In the genomic region with DNA sequence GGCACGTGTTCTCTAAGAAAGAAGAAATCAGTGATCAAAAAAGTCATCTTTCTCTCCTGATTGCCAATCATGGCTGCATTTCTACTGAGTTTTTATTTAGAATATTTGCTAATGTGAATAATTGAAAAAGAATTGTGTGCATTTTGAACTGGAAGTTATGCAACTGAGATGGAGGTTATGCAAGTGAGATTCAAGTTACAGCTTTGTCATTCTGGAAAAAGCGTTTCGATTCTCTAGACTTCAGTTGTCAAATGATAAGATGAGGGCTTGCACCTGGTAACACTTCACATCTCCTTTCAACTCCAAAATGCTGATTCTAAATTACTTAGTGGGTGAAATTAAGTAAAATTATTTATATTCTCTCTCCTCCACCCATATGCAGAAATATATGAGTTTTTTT, we compare ENCODE assay signal across 32 cellular contexts. TPM values are rescaled to one million over a fixed set of nuclear protein-coding genes. Genes with fewer than 3 reads are reported as not detected.
DNase-seq lines count a peak whose midpoint lies in the region; ATAC-seq and TF ChIP-seq lines count a peak whose summit lies in the region.
"Had no signal": no experiment of that assay in that cellular context is flagged by ENCODE, and none has a peak within 500 bp of the region (broad histone marks: within the 10 kb centered on the region; RNA-seq: fewer than 3 reads in every experiment).

No MANE protein-coding gene starts in this region.

- TF ChIP-seq CTCF in AG09319 (IDR thresholded peaks at IDR 0.05; ENCODE audit: low read depth, low read length) (no peak), IMR-90 (conservative IDR thresholded peaks at IDR 0.05; ENCODE audit: low read depth, low read length) (no peak), left lung (IDR thresholded peaks at IDR 0.05) (no peak)

- peak overlapping the region in 1 of 2 experiments; percentile 77; a peak in 1 of 4 replicates for H4K8ac ChIP-seq in IMR-90 (ENCODE audit: low read depth in 2 of 2, low read length in 2 of 2)

- H3K27me3 ChIP-seq in IMR-90 (ENCODE audit: control insufficient read depth, insufficient read depth, low read length) = no peaks in the 10 kb centered on the region
- no peaks in the 10 kb centered on the region for H3K27me3 ChIP-seq in left lung
- H3K27me3 ChIP-seq: BLaER1, heart right ventricle, SJSA1, spleen, uterus had no signal

- no peak overlapping the region for H3K56ac ChIP-seq in IMR-90 (ENCODE audit: extremely low read depth, insufficient read depth, low read length)

- H3K4me3 ChIP-seq in IMR-90 (ENCODE audit: insufficient read depth, low read depth, low read length) (no peak overlapping the region), left lung (no peak overlapping the region)
- H3K4me3 ChIP-seq: BLaER1, HAP-1, heart right ventricle, SJSA1, spleen, thoracic aorta, uterus had no signal

- no peak overlapping the region for H2BK120ac ChIP-seq in IMR-90 (ENCODE audit: low read depth, low read length)

- no peak overlapping the region for H2AK5ac ChIP-seq in IMR-90 (ENCODE audit: low read depth, low read length)

- H2BK5ac ChIP-seq in IMR-90 (ENCODE audit: low read depth, low read length, poor library complexity, severe bottlenecking) = peak overlapping the region; percentile 87

- no peaks in the 10 kb centered on the region for H3K79me1 ChIP-seq in IMR-90 (ENCODE audit: low read depth in 1 of 2, low read length in 2 of 2)

- dilution Hi-C loops in IMR-90 (cut with HindIII; ENCODE audit: low sequenced_read_pairs, unreplicated experiment) = no loop called here

- H2AFZ ChIP-seq in IMR-90 (replicated peaks; ENCODE audit: low read length, poor library complexity) = no peak overlapping the region

- no peak overlapping the region for H3K14ac ChIP-seq in IMR-90 (replicated peaks; ENCODE audit: low read depth, low read length)

- H2BK20ac ChIP-seq in IMR-90 (ENCODE audit: low read depth, low read length) = no peak overlapping the region

- no peaks in the 10 kb centered on the region for H3K9me3 ChIP-seq in IMR-90 (ENCODE audit: control insufficient read depth, insufficient read depth, low read length)
- no peaks in the 10 kb centered on the region for H3K9me3 ChIP-seq in left lung
- H3K9me3 ChIP-seq: BLaER1, HAP-1, heart right ventricle, SJSA1, spleen, thoracic aorta, uterus had no signal

- no CpG with 5 or more reads among the region's 3 CpGs for WGBS in IMR-90 (ENCODE audit: extremely low coverage in 2 of 2, insufficient read length in 1 of 2), 2 experiments

- H3K27ac ChIP-seq in IMR-90 (ENCODE audit: insufficient read depth, low read length) (no peak overlapping the region), left lung (no peak overlapping the region)
- H3K27ac ChIP-seq: BLaER1, SJSA1, spleen, thoracic aorta, uterus, VCaP had no signal

- CTCF ChIA-PET in IMR-90 (lab: Yijun Ruan, JAX) = interaction anchor here (0.6 kb wide), 1 partner anchor 100 kb away, joined by 3 read pairs; no protein-coding TSS in a partner anchor

- ATAC-seq in IMR-90 (ENCODE audit: low read depth) (peak; percentile 51), left lung (peak; percentile 59)
- ATAC-seq: activated CD4-positive, alpha-beta T cell treated with anti-CD3 and anti-CD28 coated beads for 36 hours had no signal

- in situ Hi-C loops in IMR-90 (cut with MboI; ENCODE audit: low sequenced_read_pairs) = no loop called here

- peak overlapping the region; percentile 69; the same call in 1 of the 2 replicates for H3K4me2 ChIP-seq in IMR-90 (ENCODE audit: low read depth, low read length)
- H3K4me2 ChIP-seq: BLaER1 had no signal

- intact Hi-C loops in IMR-90 (cut with micrococcal nuclease) = no loop called here
- intact Hi-C loops in left lung (cut with DNase I) = no loop called here

- no peak for TF ChIP-seq RAD21 in IMR-90 (IDR thresholded peaks at IDR 0.05; ENCODE audit: low read length)

- H4K5ac ChIP-seq in IMR-90 (ENCODE audit: low read depth, low read length) = peak overlapping the region; percentile 93; the same call in 1 of the 2 replicates

- no peak overlapping the region for H4K91ac ChIP-seq in IMR-90 (ENCODE audit: insufficient read depth, low read depth, low read length)

- DNase-seq in AG09319 (ENCODE audit: extremely low read depth, low read depth) (peak; percentile 19), IMR-90 (peak; percentile 82), fibroblast of gingiva (ENCODE audit: low read depth) (peak; percentile 65), left lung (no peak), SIG-M5 (lab: John Stamatoyannopoulos, UW) (no peak), NCI-H446 (lab: John Stamatoyannopoulos, UW) (no peak), NCI-H1417 (lab: John Stamatoyannopoulos, UW) (no peak), occipital lobe (lab: John Stamatoyannopoulos, UW) (no peak)
- DNase-seq: activated CD4-positive, alpha-beta T cell treated with anti-CD3 and anti-CD28 coated beads for 36 hours; activated CD8-positive, alpha-beta memory T cell treated with anti-CD3 and anti-CD28 coated beads for 24 hours; activated naive CD4-positive, alpha-beta T cell treated with anti-CD3 and anti-CD28 coated beads, Interleukin-2, amount 50 U/mL, for 16 hours; activated T-cell treated with anti-CD3 and anti-CD28 coated beads for 4 hours; amniotic stem cell; foreskin melanocyte; heart right ventricle; NCI-H146; NCI-H2107; NCI-H748 treated with DMSO at 0.1 percent for 48 hours; nephron progenitor cell; posterior cingulate gyrus; right cardiac atrium; spleen; stimulated activated CD4-positive, alpha-beta T cell treated with anti-CD3 and anti-CD28 coated beads, Interleukin-2, amount 100 ng/mL, for 24 hours; T-helper 9 cell; uterus had no signal

- no TSS peak for BruUV-seq in IMR-90 (replicated peaks; lab: Mats Ljungman, UMichigan)

- POLR2A ChIA-PET in IMR-90 (lab: Charles Lee; ENCODE audit: unreplicated experiment) = no interaction called here

- H3K4me1 ChIP-seq in IMR-90 (ENCODE audit: control insufficient read depth, insufficient read depth, low read length) = peaks cover 8% of the 10 kb centered on the region; the same call in 1 of the 2 replicates
- H3K4me1 ChIP-seq in left lung = no peaks in the 10 kb centered on the region
- H3K4me1 ChIP-seq: HAP-1, uterus had no signal

- H2AK9ac ChIP-seq in IMR-90 (replicated peaks; ENCODE audit: low read depth, low read length, poor library complexity) = no peak overlapping the region

- no peak for TF ChIP-seq POLR2A in IMR-90 (IDR thresholded peaks at IDR 0.05; ENCODE audit: low read depth, low read length)

- H2BK15ac ChIP-seq in IMR-90 (ENCODE audit: low read depth, low read length) = no peak overlapping the region

- no peak overlapping the region for H3K4ac ChIP-seq in IMR-90 (ENCODE audit: low read depth, low read length)

- no peaks in the 10 kb centered on the region for H3K36me3 ChIP-seq in IMR-90 (ENCODE audit: control insufficient read depth, insufficient read depth, low read length)
- no peaks in the 10 kb centered on the region for H3K36me3 ChIP-seq in left lung
- H3K36me3 ChIP-seq: BLaER1, HAP-1, SJSA1, spleen, thoracic aorta, uterus had no signal

- no peaks in the 10 kb centered on the region for H4K20me1 ChIP-seq in IMR-90 (ENCODE audit: insufficient read depth, low read length)
- H4K20me1 ChIP-seq: BLaER1 had no signal

- H3K9me1 ChIP-seq in IMR-90 (ENCODE audit: insufficient read depth, low read length) = no peaks in the 10 kb centered on the region

- no peak overlapping the region for H3K23ac ChIP-seq in IMR-90 (ENCODE audit: low read depth, low read length)

- H3K9ac ChIP-seq in IMR-90 (ENCODE audit: low read depth, low read length) = no peak overlapping the region
- H3K9ac ChIP-seq: BLaER1 had no signal

- H3K18ac ChIP-seq in IMR-90 (ENCODE audit: low read depth, low read length) = peak overlapping the region; percentile 99

TF ChIP-seq in IMR-90, 13 proteins besides CTCF, POLR2A, EP300 and RAD21:
- TF ChIP-seq RCOR1 (IDR thresholded peaks at IDR 0.05; ENCODE audit: insufficient replicate concordance, low read length) (no peak), RFX5 (IDR thresholded peaks at IDR 0.05; ENCODE audit: low read depth, low read length) (peak; percentile 33; the same call in 1 of the 2 replicates), MAZ (IDR thresholded peaks at IDR 0.05; ENCODE audit: borderline replicate concordance, low read depth, low read length) (no peak), CEBPB (IDR thresholded peaks at IDR 0.05; ENCODE audit: low read depth, low read length) (peak; percentile 96), ELK1 (IDR thresholded peaks at IDR 0.05; ENCODE audit: borderline replicate concordance, low read depth, low read length) (no peak)
TF ChIP-seq in IMR-90: peak in this region for 2.

RNA-seq across cellular contexts. Expression of gene C6, which starts 36.4 kb away (rescaled TPM):
- total RNA-seq in IMR-90 (2012; rRNA removed) (under 0.01 and 0.18 TPM in 2 replicates), left lung (1 to 10 TPM in 1 of 2 donors, under 1 TPM in 1; 0.79 to 6.1 TPM), occipital lobe (not detected)
- 0.05 and 0.09 TPM in 2 replicates for polyA plus RNA-seq in IMR-90 (2012; rRNA removed)
- 0.05 and 0.08 TPM in 2 replicates for polyA plus RNA-seq in IMR-90 (2012; cell fraction: cytosol; rRNA removed)
- polyA plus RNA-seq in IMR-90 (2012; cell fraction: nucleus; rRNA removed; ENCODE audit: low replicate concordance) = 0.12 and 0.32 TPM in 2 replicates
- total RNA-seq: activated CD4-positive, alpha-beta T cell treated with anti-CD3 and anti-CD28 coated beads for 36 hours; activated T-helper 2 cell treated with anti-CD3 and anti-CD28 coated beads, Interferon-gamma antibody, Interleukin-2, Interleukin-4, amounts not matched to agents 10 μg/mL and 5 μg/mL and 100 μg/mL, durations not matched to agents 14 hours and 24 hours and 36 hours; endothelial cell of umbilical vein; SJSA1 had no signal
- polyA plus RNA-seq: endothelial cell of umbilical vein had no signal

Comparison
In these comparisons a context has a peak if more than half of its experiments do, and no peak if none do; other contexts are left out.
1. DNase-seq: peak in AG09319 (single experiment), IMR-90 (single experiment) and fibroblast of gingiva (single experiment); none in left lung (0 of 2), SIG-M5 (single experiment), NCI-H446 (0 of 2), NCI-H1417 (0 of 3) and occipital lobe (single experiment).